In genomic region chr19:1286859-1287621, GRCh38 we compare ENCODE assay signal across 1 cellular context.
TF ChIP-seq lines count a peak whose summit lies in the region.

No MANE protein-coding gene starts in this region.

TF ChIP-seq in liver, 16 proteins besides CTCF, POLR2A, EP300 and RAD21:
- no peak for TF ChIP-seq TAF1 (conservative IDR thresholded peaks at IDR 0.05)
- TF ChIP-seq ZBTB33 (IDR thresholded peaks at IDR 0.05) = no peak
- TF ChIP-seq HNF4G (IDR thresholded peaks at IDR 0.05) = no peak
- no peak for TF ChIP-seq GABPA (IDR thresholded peaks at IDR 0.05 in 1 of 2, conservative IDR thresholded peaks at IDR 0.05 in 1 of 2)
- no peak for TF ChIP-seq JUND (IDR thresholded peaks at IDR 0.05)
- TF ChIP-seq EGR1 (IDR thresholded peaks at IDR 0.05; ENCODE audit: low read depth in 2 of 2) = no peak
- TF ChIP-seq FOXA2 (IDR thresholded peaks at IDR 0.05) = no peak
- TF ChIP-seq HNF4A (conservative IDR thresholded peaks at IDR 0.05) = no peak
